18 cellular contexts compared by ENCODE assay signal in the genomic region with DNA sequence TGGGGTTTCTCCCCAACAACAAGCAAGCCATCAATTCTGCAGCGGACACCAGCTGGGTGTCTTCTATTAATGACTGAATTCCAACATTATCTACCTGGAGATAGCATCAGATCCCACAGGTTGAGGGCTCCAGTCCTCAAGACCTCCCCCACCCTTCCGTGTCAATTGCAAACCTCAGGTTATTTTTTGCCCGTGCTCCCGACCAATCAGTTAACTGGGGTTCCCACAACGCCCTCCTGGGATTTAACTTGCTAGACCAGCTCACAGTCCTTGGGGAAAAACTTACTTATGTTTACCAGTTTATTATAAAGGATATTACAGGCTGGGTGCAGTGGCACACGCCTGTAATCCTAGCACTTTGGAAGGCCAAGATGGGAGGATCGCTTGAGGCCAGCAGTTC.
"Had no signal": no experiment of that assay in that cellular context is flagged by ENCODE, and none has a peak within 500 bp of the region (broad histone marks: within the 10 kb centered on the region; RNA-seq: fewer than 3 reads in every experiment).

No MANE protein-coding gene starts in this region.

- DNase-seq: activated CD4-positive, alpha-beta T cell treated with anti-CD3 and anti-CD28 coated beads, Interleukin-2, amount 10 ng/mL, durations not matched to agents 7 days and 5 days; activated naive CD8-positive, alpha-beta T cell treated with anti-CD3 and anti-CD28 coated beads, Interleukin-2, amount 10 ng/mL, durations not matched to agents 7 days and 5 days; anterior cingulate cortex; cerebellar nuclear complex; effector memory CD4-positive, alpha-beta T cell; mucosa of descending colon; naive thymus-derived CD8-positive, alpha-beta T cell; nucleus accumbens; stimulated activated CD4-positive, alpha-beta T cell treated with anti-CD3 and anti-CD28 coated beads, Interleukin-15, amount 100 ng/mL, for 24 hours; stimulated activated CD4-positive, alpha-beta T cell treated with anti-CD3 and anti-CD28 coated beads, Interleukin-4, amount 100 ng/mL, for 1 hour; stimulated activated naive CD4-positive, alpha-beta T cell treated with Interleukin-2 at 50 U/mL for 16 hours; upper lobe of left lung had no signal

- H3K27ac ChIP-seq: suprapubic skin had no signal

- ATAC-seq: mucosa of descending colon; naive thymus-derived CD8-positive, alpha-beta T cell had no signal

- H3K4me3 ChIP-seq: lung, mucosa of descending colon, skin epidermis, suprapubic skin, upper lobe of left lung had no signal

- H3K27ac Mint-ChIP-seq: activated CD4-positive, alpha-beta T cell treated with anti-CD3 and anti-CD28 coated beads, Interleukin-2, amount 10 ng/mL, durations not matched to agents 7 days and 5 days; activated naive CD8-positive, alpha-beta T cell treated with anti-CD3 and anti-CD28 coated beads, Interleukin-2, amount 10 ng/mL, durations not matched to agents 7 days and 5 days; activated T-helper 1 cell treated with anti-CD3 and anti-CD28 coated beads, Interleukin-12 subunit alpha, Interleukin-12 subunit beta, Interleukin-2, Interleukin-4 antibody, amounts not matched to agents 30 ng/mL and 10 ng/mL and 1 ng/mL, durations not matched to agents 14 hours and 24 hours and 36 hours had no signal

- FAIRE-seq: islet of Langerhans had no signal

- H3K4me3 Mint-ChIP-seq: activated CD4-positive, alpha-beta T cell treated with anti-CD3 and anti-CD28 coated beads, Interleukin-2, amount 10 ng/mL, durations not matched to agents 7 days and 5 days; activated naive CD8-positive, alpha-beta T cell treated with anti-CD3 and anti-CD28 coated beads, Interleukin-2, amount 10 ng/mL, durations not matched to agents 7 days and 5 days; activated T-helper 1 cell treated with anti-CD3 and anti-CD28 coated beads, Interleukin-12 subunit alpha, Interleukin-12 subunit beta, Interleukin-2, Interleukin-4 antibody, amounts not matched to agents 30 ng/mL and 10 ng/mL and 1 ng/mL, durations not matched to agents 14 hours and 24 hours and 36 hours; dendritic cell treated with granulocyte-macrophage colony-stimulating factor and Interleukin-4, amounts not matched to agents 40 ng/mL and 50 ng/mL, for 4 days had no signal

- H3K36me3 ChIP-seq: suprapubic skin, upper lobe of left lung had no signal

- H3K9me3 ChIP-seq: mucosa of descending colon had no signal

- H3K27me3 ChIP-seq: suprapubic skin, upper lobe of left lung had no signal

- H3K27me3 Mint-ChIP-seq: activated CD4-positive, alpha-beta T cell treated with anti-CD3 and anti-CD28 coated beads, Interleukin-2, amount 10 ng/mL, durations not matched to agents 7 days and 5 days; activated naive CD8-positive, alpha-beta T cell treated with anti-CD3 and anti-CD28 coated beads, Interleukin-2, amount 10 ng/mL, durations not matched to agents 7 days and 5 days; dendritic cell treated with granulocyte-macrophage colony-stimulating factor and Interleukin-4, amounts not matched to agents 40 ng/mL and 50 ng/mL, for 4 days; naive thymus-derived CD8-positive, alpha-beta T cell had no signal
